Comparison of ENCODE assay signal across 1 cellular context in the genomic region with DNA sequence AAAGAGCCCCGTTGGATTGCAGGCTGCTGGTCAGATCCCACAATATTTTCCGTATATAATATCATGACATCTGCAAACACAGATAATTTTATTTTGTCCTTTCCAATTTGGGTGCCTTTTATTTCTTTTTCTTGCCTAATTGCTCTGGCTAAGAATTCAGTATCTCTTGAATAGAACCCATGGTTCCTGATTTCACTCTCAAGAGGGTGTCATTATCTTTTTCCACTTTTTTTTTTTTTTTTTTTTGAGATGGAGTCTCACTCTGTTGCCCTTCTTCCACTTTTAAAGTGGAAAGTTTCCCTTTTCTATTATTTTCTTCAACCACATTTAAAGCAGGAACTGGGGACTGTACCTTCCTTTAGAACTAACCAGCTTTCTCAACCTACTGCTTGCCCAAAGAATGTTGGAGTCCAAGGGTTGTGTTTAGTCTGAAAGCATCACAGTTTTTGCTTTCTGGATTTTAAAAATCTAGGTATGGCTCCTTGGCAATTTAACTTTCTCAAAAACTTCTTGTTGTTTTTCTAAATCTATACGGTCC.
TF ChIP-seq lines count a peak whose summit lies in the region.

No MANE protein-coding gene starts in this region.

TF ChIP-seq in GM12878, 131 proteins besides CTCF, POLR2A, EP300 and RAD21:
- TF ChIP-seq, protein P1, sequence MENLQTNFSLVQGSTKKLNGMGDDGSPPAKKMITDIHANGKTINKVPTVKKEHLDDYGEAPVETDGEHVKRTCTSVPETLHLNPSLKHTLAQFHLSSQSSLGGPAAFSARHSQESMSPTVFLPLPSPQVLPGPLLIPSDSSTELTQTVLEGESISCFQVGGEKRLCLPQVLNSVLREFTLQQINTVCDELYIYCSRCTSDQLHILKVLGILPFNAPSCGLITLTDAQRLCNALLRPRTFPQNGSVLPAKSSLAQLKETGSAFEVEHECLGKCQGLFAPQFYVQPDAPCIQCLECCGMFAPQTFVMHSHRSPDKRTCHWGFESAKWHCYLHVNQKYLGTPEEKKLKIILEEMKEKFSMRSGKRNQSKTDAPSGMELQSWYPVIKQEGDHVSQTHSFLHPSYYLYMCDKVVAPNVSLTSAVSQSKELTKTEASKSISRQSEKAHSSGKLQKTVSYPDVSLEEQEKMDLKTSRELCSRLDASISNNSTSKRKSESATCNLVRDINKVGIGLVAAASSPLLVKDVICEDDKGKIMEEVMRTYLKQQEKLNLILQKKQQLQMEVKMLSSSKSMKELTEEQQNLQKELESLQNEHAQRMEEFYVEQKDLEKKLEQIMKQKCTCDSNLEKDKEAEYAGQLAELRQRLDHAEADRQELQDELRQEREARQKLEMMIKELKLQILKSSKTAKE (IDR thresholded peaks at IDR 0.05; ENCODE audit: low read depth, poor library complexity, severe bottlenecking): no peak
- TF ChIP-seq ZNF622 (IDR thresholded peaks at IDR 0.05): no peak
- no peak for TF ChIP-seq SIX5 (IDR thresholded peaks at IDR 0.05; ENCODE audit: low read depth, low read length, severe bottlenecking)
- no peak for TF ChIP-seq HCFC1 (IDR thresholded peaks at IDR 0.05; ENCODE audit: low read length)
- no peak for TF ChIP-seq ETV6 (conservative IDR thresholded peaks at IDR 0.05 in 1 of 2, IDR thresholded peaks at IDR 0.05 in 1 of 2; ENCODE audit: borderline replicate concordance in 1 of 2, low read depth in 1 of 2)
- TF ChIP-seq, protein P2, sequence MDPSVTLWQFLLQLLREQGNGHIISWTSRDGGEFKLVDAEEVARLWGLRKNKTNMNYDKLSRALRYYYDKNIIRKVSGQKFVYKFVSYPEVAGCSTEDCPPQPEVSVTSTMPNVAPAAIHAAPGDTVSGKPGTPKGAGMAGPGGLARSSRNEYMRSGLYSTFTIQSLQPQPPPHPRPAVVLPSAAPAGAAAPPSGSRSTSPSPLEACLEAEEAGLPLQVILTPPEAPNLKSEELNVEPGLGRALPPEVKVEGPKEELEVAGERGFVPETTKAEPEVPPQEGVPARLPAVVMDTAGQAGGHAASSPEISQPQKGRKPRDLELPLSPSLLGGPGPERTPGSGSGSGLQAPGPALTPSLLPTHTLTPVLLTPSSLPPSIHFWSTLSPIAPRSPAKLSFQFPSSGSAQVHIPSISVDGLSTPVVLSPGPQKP (IDR thresholded peaks at IDR 0.05; ENCODE audit: low read depth, low read length): no peak
- TF ChIP-seq HDAC2 (IDR thresholded peaks at IDR 0.05): no peak
- TF ChIP-seq GABPA (IDR thresholded peaks at IDR 0.05; ENCODE audit: low read depth): no peak
- no peak for TF ChIP-seq ZNF384 (IDR thresholded peaks at IDR 0.05; ENCODE audit: borderline replicate concordance, low read depth, low read length)
- TF ChIP-seq, protein P3, sequence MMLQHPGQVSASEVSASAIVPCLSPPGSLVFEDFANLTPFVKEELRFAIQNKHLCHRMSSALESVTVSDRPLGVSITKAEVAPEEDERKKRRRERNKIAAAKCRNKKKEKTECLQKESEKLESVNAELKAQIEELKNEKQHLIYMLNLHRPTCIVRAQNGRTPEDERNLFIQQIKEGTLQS (IDR thresholded peaks at IDR 0.05; ENCODE audit: borderline replicate concordance, extremely low read depth, low read depth, low read length): no peak
- TF ChIP-seq GATAD2B (conservative IDR thresholded peaks at IDR 0.05; ENCODE audit: low read depth): no peak
- TF ChIP-seq ASH2L (IDR thresholded peaks at IDR 0.05; ENCODE audit: borderline replicate concordance, low read depth): no peak
- no peak for TF ChIP-seq RCOR1 (conservative IDR thresholded peaks at IDR 0.05; ENCODE audit: low read depth, low read length)
- no peak for TF ChIP-seq FOXK2 (IDR thresholded peaks at IDR 0.05)
